ENCODE assay signal across 8 cellular contexts in the genomic region with DNA sequence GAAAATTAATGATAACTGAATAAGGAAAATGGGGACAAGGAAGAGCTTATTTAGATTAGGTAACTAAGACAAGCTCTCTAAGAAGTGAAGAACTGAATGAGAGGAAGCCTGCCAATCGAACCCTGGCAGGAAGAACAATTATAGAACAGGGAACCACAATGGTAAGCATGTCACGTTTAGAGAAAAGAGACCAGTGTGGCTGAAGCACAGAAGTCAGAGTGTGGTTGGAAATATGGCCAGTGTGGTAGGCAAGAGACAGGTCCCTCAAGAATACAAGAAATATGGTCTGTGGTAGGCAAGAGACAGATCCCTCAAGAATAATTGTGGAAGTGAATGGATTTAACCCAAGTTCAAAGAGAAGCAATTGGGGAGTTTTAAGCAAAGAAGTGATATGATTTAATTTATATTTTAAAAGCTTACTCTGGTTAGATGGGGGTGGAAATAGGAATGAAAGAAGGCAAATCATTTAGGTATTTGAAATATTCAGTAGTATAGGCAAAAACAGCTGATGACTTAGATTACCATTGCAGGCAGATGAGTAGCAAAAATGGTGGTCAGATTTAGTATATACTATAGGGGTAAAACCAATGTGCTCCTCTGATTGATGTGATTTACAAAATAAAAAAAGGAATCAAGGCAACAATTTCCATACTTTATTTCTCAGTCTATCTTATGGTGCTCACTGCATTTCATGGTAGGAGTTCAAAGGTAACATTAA. TPM values are rescaled to one million over a fixed set of nuclear protein-coding genes. Genes with fewer than 3 reads are reported as not detected.
A peak's percentile ranks its signal among the peaks of the same experiment; 100 is the strongest.
DNase-seq lines count a peak whose midpoint lies in the region; ATAC-seq lines count a peak whose summit lies in the region.

No MANE protein-coding gene starts in this region.

- in situ Hi-C loops in G401 (cut with HindIII; ENCODE audit: low sequenced_read_pairs): no loop called here

- peak overlapping the region; percentile 10 to 74 for H3K27ac Mint-ChIP-seq in effector memory CD8-positive, alpha-beta T cell

- H3K27me3 Mint-ChIP-seq in effector memory CD8-positive, alpha-beta T cell: no peaks in the 10 kb centered on the region

- no peak for DNase-seq in effector memory CD8-positive, alpha-beta T cell
- DNase-seq in kidney tubule cell (ENCODE audit: low spot score) (no peak), H4 (ENCODE audit: low spot score) (no peak), posterior cingulate gyrus (no peak), G401 (ENCODE audit: low spot score) (no peak)

- H3K4me1 Mint-ChIP-seq in effector memory CD8-positive, alpha-beta T cell (ENCODE audit: low read depth in 2 of 2): peaks cover 20 to 28% of the 10 kb centered on the region in 2 donors

- H3K9me3 Mint-ChIP-seq in effector memory CD8-positive, alpha-beta T cell: peaks cover 5 to 9% of the 10 kb centered on the region in 2 donors

- no peaks in the 10 kb centered on the region for H3K36me3 Mint-ChIP-seq in effector memory CD8-positive, alpha-beta T cell (ENCODE audit: insufficient read depth)

- intact Hi-C loops in posterior cingulate gyrus (cut with DNase I): no loop called here

- ATAC-seq in GM18508 (IDR thresholded peaks at IDR 0.05; ENCODE audit: insufficient read depth, unreplicated experiment): peak; percentile 68
- ATAC-seq in GM21390 (IDR thresholded peaks at IDR 0.05; ENCODE audit: unreplicated experiment): peak; percentile 88
- peak; percentile 88 for ATAC-seq in HG03280 (IDR thresholded peaks at IDR 0.05; ENCODE audit: unreplicated experiment)
- no peak for ATAC-seq in effector memory CD8-positive, alpha-beta T cell (replicated peaks)

- H3K4me3 Mint-ChIP-seq in effector memory CD8-positive, alpha-beta T cell: peak overlapping the region; percentile 2 to 36

RNA-seq across cellular contexts. Expression of a gene that starts 38.8 kb away (rescaled TPM):
- total RNA-seq in H4 (2014; rRNA removed; shearing (Covaris generic)): 0.04 TPM in 1 of 2 replicates, not detected in the other
- total RNA-seq in G401 (2014; rRNA removed; shearing (Covaris generic)): not detected in 2 replicates
